In the genomic region with DNA sequence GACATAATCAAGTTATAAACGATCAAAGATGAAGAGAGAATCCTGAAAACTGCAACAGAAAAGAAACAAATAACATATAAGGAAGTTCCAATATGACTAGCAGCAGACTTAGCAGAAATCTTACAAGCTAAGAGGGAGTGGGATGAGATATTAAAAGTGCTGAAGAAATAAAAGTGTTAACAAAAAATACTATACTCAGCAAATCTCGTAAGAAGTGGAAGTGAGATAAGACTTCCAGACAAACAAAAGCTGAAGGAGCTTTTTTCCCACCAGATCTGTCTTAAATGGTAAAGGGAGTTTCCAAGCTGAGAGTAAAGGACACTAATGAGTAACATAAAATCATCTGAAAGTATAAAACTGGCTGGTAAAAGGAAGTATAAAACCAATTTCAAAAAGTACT, we compare ENCODE assay signal across 23 cellular contexts.
DNase-seq lines count a peak whose midpoint lies in the region; ATAC-seq, FAIRE-seq and TF ChIP-seq lines count a peak whose summit lies in the region.
"Had no signal": no experiment of that assay in that cellular context is flagged by ENCODE, and none has a peak within 500 bp of the region (broad histone marks: within the 10 kb centered on the region; RNA-seq: fewer than 3 reads in every experiment).

No MANE protein-coding gene starts in this region.

- TF ChIP-seq CTCF in HepG2 (CRISPR knock-in tag; IDR thresholded peaks at IDR 0.05) (no peak), right lobe of liver (IDR thresholded peaks at IDR 0.05) (no peak), MM.1S (IDR thresholded peaks at IDR 0.05; ENCODE audit: low read length) (no peak)

- no peak for FAIRE-seq in HepG2 (lab: Jason Lieb, UNC)
- FAIRE-seq: G401.6, GM12891, GM19239 had no signal

- H4K20me1 ChIP-seq in HepG2 (ENCODE audit: insufficient read depth, low read length), result no peaks in the 10 kb centered on the region
- H4K20me1 ChIP-seq in MM.1S (ENCODE audit: insufficient read depth, low read length), result no peaks in the 10 kb centered on the region
- H4K20me1 ChIP-seq: BLaER1 had no signal

- H3K27me3 ChIP-seq in HepG2 (ENCODE audit: control insufficient read depth in 1 of 2, insufficient read depth in 2 of 2, low read length in 2 of 2) (no peaks in the 10 kb centered on the region), right lobe of liver (no peaks in the 10 kb centered on the region), MM.1S (replicated peaks; ENCODE audit: insufficient read depth, low read length) (no peaks in the 10 kb centered on the region)
- H3K27me3 ChIP-seq: BE2C, BLaER1 had no signal

- no peaks in the 10 kb centered on the region for H3K9me3 ChIP-seq in HepG2 (ENCODE audit: low read length)
- no peaks in the 10 kb centered on the region for H3K9me3 ChIP-seq in right lobe of liver
- H3K9me3 ChIP-seq in MM.1S (replicated peaks; ENCODE audit: insufficient read depth, low read length), result no peaks in the 10 kb centered on the region
- H3K9me3 ChIP-seq: BE2C, BLaER1 had no signal

- CTCF ChIA-PET in HepG2 (lab: Yijun Ruan, JAX; ENCODE audit: low intra/inter-chr PET ratio, low total read pairs), result no interaction called here

- H3K79me2 ChIP-seq in HepG2 (ENCODE audit: insufficient read depth, low read length), result no peaks in the 10 kb centered on the region
- H3K79me2 ChIP-seq in MM.1S (ENCODE audit: low read length), result no peaks in the 10 kb centered on the region

- H3K4me2 ChIP-seq in HepG2 (ENCODE audit: low read depth, low read length) (no peak overlapping the region), MM.1S (ENCODE audit: low read depth, low read length) (no peak overlapping the region)
- H3K4me2 ChIP-seq: BLaER1 had no signal

- intact Hi-C loops in HepG2 (cut with micrococcal nuclease; ENCODE audit: unreplicated experiment) (no loop called here), right lobe of liver (cut with DNase I) (no loop called here)

- TF ChIP-seq POLR2A in HepG2 (IDR thresholded peaks at IDR 0.05; ENCODE audit: insufficient read depth in 1 of 2, low read depth in 2 of 2, low read length in 2 of 2) (no peak), right lobe of liver (IDR thresholded peaks at IDR 0.05) (no peak)

- 1% methylated on average over 2 of the region's 2 CpGs for WGBS in HepG2 (ENCODE audit: low lambda C conversion rate)
- WGBS in right lobe of liver (ENCODE audit: insufficient coverage, low coverage, low lambda C conversion rate, missing lambda C conversion rate), result 25% methylated on average over 2 of the region's 2 CpGs

- no TSS peak for BruUV-seq in HepG2 (replicated peaks; lab: Mats Ljungman, UMichigan)

- TF ChIP-seq RAD21 in HepG2 (CRISPR knock-in tag; IDR thresholded peaks at IDR 0.05), result no peak

- in situ Hi-C loops in HepG2 (cut with HindIII; ENCODE audit: extremely low pct_ligation_motif_present, low pct_unique_long_range_greater_than_20kb), result no loop called here

- H3K4me1 ChIP-seq in HepG2 (ENCODE audit: insufficient read depth, low read length) (no peaks in the 10 kb centered on the region), right lobe of liver (no peaks in the 10 kb centered on the region), MM.1S (ENCODE audit: low read length) (no peaks in the 10 kb centered on the region)
- H3K4me1 ChIP-seq: BE2C, BLaER1 had no signal

- no peaks in the 10 kb centered on the region for H3K9me2 ChIP-seq in MM.1S (replicated peaks; ENCODE audit: insufficient read depth, low read length)

- H2AFZ ChIP-seq in HepG2 (ENCODE audit: low read length) (no peak overlapping the region), MM.1S (ENCODE audit: low read length) (no peak overlapping the region)

- H3K4me3 ChIP-seq in HepG2 (replicated peaks in 1 of 3; ENCODE audit: insufficient read depth in 1 of 3, low read depth in 2 of 3, low read length in 3 of 3) (no peak overlapping the region), right lobe of liver (no peak overlapping the region), MM.1S (ENCODE audit: low read length) (no peak overlapping the region)
- H3K4me3 ChIP-seq: BLaER1 had no signal

- TF ChIP-seq EP300 in HepG2 (IDR thresholded peaks at IDR 0.05; ENCODE audit: low read depth in 2 of 2, low read length in 2 of 2), result no peak
- TF ChIP-seq EP300 in HepG2 (CRISPR knock-in tag; IDR thresholded peaks at IDR 0.05; ENCODE audit: borderline replicate concordance), result no peak

- POLR2A ChIA-PET in HepG2 (lab: Yijun Ruan, JAX), result no interaction called here

- DNase-seq in HepG2 (ENCODE audit: low spot score) (no peak), right lobe of liver (no peak), MM.1S (peak; percentile 5), EL (no peak)
- DNase-seq: ACHN; BE2C; C1 segment of cervical spinal cord; CD4-positive, alpha-beta memory T cell; CD4-positive, CD25-positive, alpha-beta regulatory T cell; CD8-positive, alpha-beta memory T cell; COR-L47; DMS 273 treated with DMSO at 0.1 percent for 48 hours; DMS153; DMS53; DMS79; DND-41; GF-D8 had no signal

- H3K27ac ChIP-seq in HepG2 (ENCODE audit: extremely low read length, insufficient read depth, low read length) (no peak overlapping the region), right lobe of liver (no peak overlapping the region), MM.1S (ENCODE audit: low read length) (no peak overlapping the region)
- H3K27ac ChIP-seq: 22Rv1, BLaER1 had no signal

- H3F3A ChIP-seq in MM.1S (ENCODE audit: insufficient read depth, low read length), result no peaks in the 10 kb centered on the region

- no peaks in the 10 kb centered on the region for H3K36me3 ChIP-seq in HepG2 (replicated peaks in 1 of 2; ENCODE audit: control insufficient read depth in 1 of 2, insufficient read depth in 2 of 2, low read length in 2 of 2)
- H3K36me3 ChIP-seq in right lobe of liver, result no peaks in the 10 kb centered on the region
- H3K36me3 ChIP-seq in MM.1S (replicated peaks; ENCODE audit: insufficient read depth, low read length), result no peaks in the 10 kb centered on the region
- H3K36me3 ChIP-seq: BE2C, BLaER1 had no signal

- H3K9ac ChIP-seq in HepG2 (ENCODE audit: insufficient read depth, low read depth, low read length) (no peak overlapping the region), MM.1S (ENCODE audit: low read length) (no peak overlapping the region)
- H3K9ac ChIP-seq: BLaER1 had no signal

- ATAC-seq in HepG2 (no peak), right lobe of liver (no peak), GM19397 (IDR thresholded peaks at IDR 0.05; ENCODE audit: unreplicated experiment) (no peak)

TF ChIP-seq in HepG2, 621 proteins besides CTCF, POLR2A, EP300 and RAD21:
- TF ChIP-seq MAFF (IDR thresholded peaks at IDR 0.05; ENCODE audit: low read depth, low read length) (peak; percentile 54; the same call in 1 of the 2 replicates), MAFK (conservative IDR thresholded peaks at IDR 0.05 in 1 of 2, IDR thresholded peaks at IDR 0.05 in 1 of 2; ENCODE audit: low read length in 2 of 2) (peak; percentile 24 to 72; a peak in 3 of 4 replicates), THYN1 (CRISPR knock-in tag; IDR thresholded peaks at IDR 0.05; ENCODE audit: borderline replicate concordance, low read depth) (no peak)
